17 cellular contexts compared by ENCODE assay signal in genomic region chr11:134939046-134939445, GRCh38.
"Had no signal": no experiment of that assay in that cellular context is flagged by ENCODE, and none has a peak within 500 bp of the region (broad histone marks: within the 10 kb centered on the region; RNA-seq: fewer than 3 reads in every experiment).

No MANE protein-coding gene starts in this region.

- H3K36me3 Mint-ChIP-seq: activated naive CD8-positive, alpha-beta T cell; immature natural killer cell had no signal

- H3K4me1 Mint-ChIP-seq: immature natural killer cell, T-helper 17 cell had no signal

- H3K27me3 ChIP-seq: transverse colon, vagina had no signal

- DNase-seq: activated CD4-positive, alpha-beta T cell treated with anti-CD3 and anti-CD28 coated beads, Interleukin-2, amount 50 U/mL, for 48 hours; activated T-cell treated with anti-CD3 and anti-CD28 coated beads for 4 hours; effector memory CD4-positive, alpha-beta T cell; esophagus squamous epithelium; immature natural killer cell; occipital lobe; retina; stimulated activated CD4-positive, alpha-beta T cell treated with anti-CD3 and anti-CD28 coated beads, Interleukin-2, amount 100 ng/mL, for 24 hours; stimulated activated naive CD8-positive, alpha-beta T cell treated with anti-CD3 and anti-CD28 coated beads, Interleukin-15, Interleukin-2, amounts not matched to agents 100 U/mL and 50 U/mL, for 24 hours; substantia nigra; T-helper 17 cell; transverse colon had no signal

- H3K36me3 ChIP-seq: esophagus squamous epithelium, transverse colon, vagina had no signal

- H3K27me3 Mint-ChIP-seq: dendritic cell treated with granulocyte-macrophage colony-stimulating factor and Interleukin-4, amounts not matched to agents 40 ng/mL and 50 ng/mL, for 4 days had no signal

- H3K4me3 Mint-ChIP-seq: activated naive CD8-positive, alpha-beta T cell; dendritic cell treated with granulocyte-macrophage colony-stimulating factor and Interleukin-4, amounts not matched to agents 40 ng/mL and 50 ng/mL, for 4 days; immature natural killer cell; nephron; T-helper 17 cell had no signal

- H3K27ac ChIP-seq: esophagus squamous epithelium, transverse colon, vagina had no signal

- H3K9me3 ChIP-seq: transverse colon, vagina had no signal

- ATAC-seq: stimulated activated naive CD8-positive, alpha-beta T cell treated with anti-CD3 and anti-CD28 coated beads, Interleukin-15, Interleukin-2, amounts not matched to agents 100 U/mL and 50 U/mL, for 24 hours; T-helper 17 cell had no signal

- H3K9me3 Mint-ChIP-seq: immature natural killer cell, nephron had no signal

- H3K27ac Mint-ChIP-seq: activated naive CD8-positive, alpha-beta T cell; dendritic cell treated with granulocyte-macrophage colony-stimulating factor and Interleukin-4, amounts not matched to agents 40 ng/mL and 50 ng/mL, for 4 days; immature natural killer cell; T-helper 17 cell had no signal

- H3K4me3 ChIP-seq: esophagus squamous epithelium, lung, transverse colon, vagina had no signal

- H3K4me1 ChIP-seq: esophagus squamous epithelium, transverse colon, vagina had no signal
